ENCODE assay signal across 21 cellular contexts in genomic region chr11:113142508-113142907, GRCh38.
"Had no signal": no experiment of that assay in that cellular context is flagged by ENCODE, and none has a peak within 500 bp of the region (broad histone marks: within the 10 kb centered on the region; RNA-seq: fewer than 3 reads in every experiment).

No MANE protein-coding gene starts in this region.

- H3K9me3 ChIP-seq: adrenal gland, stomach, thoracic aorta, vagina had no signal

- H3K27me3 ChIP-seq: adrenal gland, stomach, vagina had no signal

- H3K27ac ChIP-seq: adrenal gland, stomach, thoracic aorta, vagina had no signal

- DNase-seq: activated CD4-positive, alpha-beta T cell treated with anti-CD3 and anti-CD28 coated beads, Interleukin-2, amount 50 U/mL, for 4 hours; activated CD8-positive, alpha-beta memory T cell treated with anti-CD3 and anti-CD28 coated beads for 24 hours; activated CD8-positive, alpha-beta memory T cell treated with anti-CD3 and anti-CD28 coated beads, Interleukin-2, amount 50 U/mL, for 4 hours; activated naive CD4-positive, alpha-beta T cell; activated T-cell treated with anti-CD3 and anti-CD28 coated beads, Interleukin-2, amount 50 U/mL, for 24 hours; adrenal gland; effector memory CD4-positive, alpha-beta T cell; islet precursor cell; left colon; mesenchymal stem cell; occipital lobe; small intestine; stimulated activated CD4-positive, alpha-beta T cell treated with anti-CD3 and anti-CD28 coated beads, Interleukin-15, amount 100 ng/mL, for 24 hours; stomach; T-helper 9 cell had no signal

- H3K4me3 ChIP-seq: adrenal gland, stomach, thoracic aorta, vagina had no signal

- H3K36me3 ChIP-seq: adrenal gland, stomach, thoracic aorta, vagina had no signal

- H3K4me1 ChIP-seq: vagina had no signal

- ATAC-seq: esophagus mucosa; left colon; sciatic nerve; stimulated activated memory B cell treated with anti-CD40 and anti-IgM and Interleukin-4, amounts not matched to agents 10 μg/mL and 1 μg/mL and 100 μg/mL, for 72 hours; WTC11 had no signal
